Comparison of ENCODE assay signal across 15 cellular contexts in the genomic region with DNA sequence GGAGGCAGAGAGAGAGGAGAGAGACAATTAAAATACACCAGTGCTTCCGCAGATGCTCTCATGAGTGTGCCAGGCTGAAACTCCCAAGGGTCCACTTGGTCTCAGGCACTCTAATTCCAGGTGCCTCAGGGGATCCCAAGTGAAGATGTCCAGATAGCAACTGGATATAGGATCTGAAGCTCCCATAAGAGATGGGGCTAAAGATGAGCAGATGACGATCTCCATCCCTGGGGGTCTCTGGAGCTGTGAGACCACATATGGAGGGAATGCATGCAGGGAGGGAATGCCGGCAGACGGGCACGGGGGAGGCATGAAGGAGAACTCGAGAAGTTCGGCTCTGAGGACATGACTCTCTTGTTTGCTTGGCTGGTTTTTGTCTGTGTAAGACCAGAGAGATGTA.
A peak's percentile ranks its signal among the peaks of the same experiment; 100 is the strongest.
DNase-seq lines count a peak whose midpoint lies in the region; ATAC-seq and TF ChIP-seq lines count a peak whose summit lies in the region.
"Had no signal": no experiment of that assay in that cellular context is flagged by ENCODE, and none has a peak within 500 bp of the region (broad histone marks: within the 10 kb centered on the region; RNA-seq: fewer than 3 reads in every experiment).

No MANE protein-coding gene starts in this region.

- H3K4me3 ChIP-seq in spleen (no peak overlapping the region), OCI-LY7 (ENCODE audit: low read depth, low read length, poor library complexity, severe bottlenecking) (no peak overlapping the region), tibial nerve (no peak overlapping the region), right lobe of liver (no peak overlapping the region)
- H3K4me3 ChIP-seq: BLaER1 treated with 17β-estradiol and CSF1 and Interleukin-3, amounts not matched to agents 10 nM and 100 nM; GM12878; GM23248 had no signal

- H3K36me3 Mint-ChIP-seq in glutamatergic neuron (ENCODE audit: unreplicated experiment): peaks cover 6% of the 10 kb centered on the region

- H3K27ac Mint-ChIP-seq in glutamatergic neuron (ENCODE audit: unreplicated experiment): peak overlapping the region; percentile 62
- H3K27ac Mint-ChIP-seq: CD4-positive, alpha-beta T cell had no signal

- no peaks in the 10 kb centered on the region for H3K9me2 ChIP-seq in OCI-LY7 (ENCODE audit: insufficient read depth, low read length)

- WGBS in spleen, 5 donors: 88 to 92% (median 90%) methylated on average over 7 of the region's 7 CpGs
- WGBS in tibial nerve, 2 donors: 90 to 94% methylated on average over 7 of the region's 7 CpGs
- WGBS in right lobe of liver (ENCODE audit: insufficient coverage, low coverage, low lambda C conversion rate, missing lambda C conversion rate): 30% methylated on average over 2 of the region's 7 CpGs

- POLR2A ChIA-PET in OCI-LY7 (lab: Charles Lee): no interaction called here

- H3K4me1 ChIP-seq in spleen: peaks cover 0 to 12% (median 0%) of the 10 kb centered on the region in 6 donors
- no peaks in the 10 kb centered on the region for H3K4me1 ChIP-seq in OCI-LY7 (ENCODE audit: insufficient read depth, low read length, poor library complexity, severe bottlenecking)
- H3K4me1 ChIP-seq in tibial nerve: peaks cover 0 to 13% (median 0%) of the 10 kb centered on the region in 4 donors
- H3K4me1 ChIP-seq in right lobe of liver: no peaks in the 10 kb centered on the region

- intact Hi-C loops in spleen (cut with DNase I; ENCODE audit: low total_unique reads) (no loop called here), OCI-LY7 (cut with micrococcal nuclease; ENCODE audit: unreplicated experiment) (no loop called here), right lobe of liver (cut with DNase I) (no loop called here)

- H3K9me3 ChIP-seq in spleen: no peaks in the 10 kb centered on the region
- no peaks in the 10 kb centered on the region for H3K9me3 ChIP-seq in OCI-LY7 (ENCODE audit: low read length)
- no peaks in the 10 kb centered on the region for H3K9me3 ChIP-seq in tibial nerve
- H3K9me3 ChIP-seq in right lobe of liver: no peaks in the 10 kb centered on the region

- ATAC-seq in right lobe of liver: no peak
- ATAC-seq: GM12878 had no signal

- no peak overlapping the region for H3K4me3 Mint-ChIP-seq in glutamatergic neuron (ENCODE audit: unreplicated experiment)
- H3K4me3 Mint-ChIP-seq: CD4-positive, alpha-beta T cell had no signal

- peaks cover 8% of the 10 kb centered on the region for H3K9me3 Mint-ChIP-seq in glutamatergic neuron (ENCODE audit: unreplicated experiment)

- BruUV-seq in OCI-LY7 (replicated peaks; lab: Mats Ljungman, UMichigan): no TSS peak

- CTCF ChIA-PET in OCI-LY7 (lab: Charles Lee; ENCODE audit: unreplicated experiment): no interaction called here

- no peak for TF ChIP-seq EP300 in tibial nerve (IDR thresholded peaks at IDR 0.05)

- no peaks in the 10 kb centered on the region for H4K20me1 ChIP-seq in OCI-LY7 (ENCODE audit: insufficient read depth, low read length)
- H4K20me1 ChIP-seq: BLaER1 treated with 17β-estradiol and CSF1 and Interleukin-3, amounts not matched to agents 10 nM and 100 nM had no signal

- H3K36me3 ChIP-seq in spleen (no peaks in the 10 kb centered on the region), OCI-LY7 (ENCODE audit: insufficient read depth, low read length) (no peaks in the 10 kb centered on the region), tibial nerve (no peaks in the 10 kb centered on the region), right lobe of liver (no peaks in the 10 kb centered on the region)
- H3K36me3 ChIP-seq: BLaER1 treated with 17β-estradiol and CSF1 and Interleukin-3, amounts not matched to agents 10 nM and 100 nM had no signal

- H3K27me3 Mint-ChIP-seq in glutamatergic neuron (ENCODE audit: unreplicated experiment): peaks cover 7% of the 10 kb centered on the region

- no peaks in the 10 kb centered on the region for H3K79me2 ChIP-seq in OCI-LY7 (ENCODE audit: insufficient read depth, low read depth, low read length)

- peak; percentile 32 for DNase-seq in activated CD8-positive, alpha-beta memory T cell treated with anti-CD3 and anti-CD28 coated beads for 24 hours
- DNase-seq in activated CD8-positive, alpha-beta memory T cell treated with anti-CD3 and anti-CD28 coated beads, Interleukin-2, amount 50 U/mL, for 4 hours: no peak
- DNase-seq in NCI-H2171 (lab: John Stamatoyannopoulos, UW) (peak; percentile 31), glutamatergic neuron (peak; percentile 10), spleen (peak; percentile 41), OCI-LY7 (ENCODE audit: low spot score) (no peak), tibial nerve (ENCODE audit: low spot score in 2 of 2) (no peak), right lobe of liver (no peak)
- DNase-seq: ACHN; CD4-positive, alpha-beta T cell; DMS79; GM23248; H7 had no signal

- H3K4me2 ChIP-seq in OCI-LY7 (ENCODE audit: low read length): no peak overlapping the region

- H2AFZ ChIP-seq in OCI-LY7 (ENCODE audit: low read length): no peak overlapping the region
- H2AFZ ChIP-seq: GM23248 had no signal

- TF ChIP-seq CTCF in glutamatergic neuron (IDR thresholded peaks at IDR 0.05; ENCODE audit: partially characterized antibody, unreplicated experiment) (no peak), spleen (IDR thresholded peaks at IDR 0.05 in 8 of 11, conservative IDR thresholded peaks at IDR 0.05 in 3 of 11) (no peak), OCI-LY7 (conservative IDR thresholded peaks at IDR 0.05; ENCODE audit: low read length) (no peak), tibial nerve (IDR thresholded peaks at IDR 0.05) (no peak), right lobe of liver (IDR thresholded peaks at IDR 0.05) (no peak)

- peaks cover 32% of the 10 kb centered on the region for H3K4me1 Mint-ChIP-seq in glutamatergic neuron (ENCODE audit: low read depth, unreplicated experiment)

- H3K27ac ChIP-seq in spleen: no peak overlapping the region
- no peak overlapping the region for H3K27ac ChIP-seq in OCI-LY7 (ENCODE audit: low read depth, low read length, poor library complexity, severe bottlenecking)
- no peak overlapping the region for H3K27ac ChIP-seq in tibial nerve
- H3K27ac ChIP-seq in right lobe of liver: no peak overlapping the region
- H3K27ac ChIP-seq: BLaER1 treated with 17β-estradiol and CSF1 and Interleukin-3, amounts not matched to agents 10 nM and 100 nM; GM23248 had no signal

- H3K27me3 ChIP-seq in spleen (replicated peaks in 1 of 7): peaks cover 0 to 4% (median 0%) of the 10 kb centered on the region in 7 donors
- H3K27me3 ChIP-seq in tibial nerve: no peaks in the 10 kb centered on the region
- no peaks in the 10 kb centered on the region for H3K27me3 ChIP-seq in right lobe of liver
- H3K27me3 ChIP-seq: BLaER1 treated with 17β-estradiol and CSF1 and Interleukin-3, amounts not matched to agents 10 nM and 100 nM had no signal

- TF ChIP-seq POLR2A in spleen (IDR thresholded peaks at IDR 0.05): no peak
- TF ChIP-seq POLR2A in tibial nerve (IDR thresholded peaks at IDR 0.05): no peak
- TF ChIP-seq POLR2A in right lobe of liver (IDR thresholded peaks at IDR 0.05): no peak

Comparison
In these comparisons a context has a peak if more than half of its experiments do, and no peak if none do; other contexts are left out.
1. DNase-seq: peak in activated CD8-positive, alpha-beta memory T cell treated with anti-CD3 and anti-CD28 coated beads for 24 hours (single experiment), NCI-H2171 (single experiment), glutamatergic neuron (single experiment) and spleen (single experiment); none in activated CD8-positive, alpha-beta memory T cell treated with anti-CD3 and anti-CD28 coated beads, Interleukin-2, amount 50 U/mL, for 4 hours (single experiment), OCI-LY7 (single experiment), tibial nerve (0 of 2) and right lobe of liver (0 of 3).